In the genomic region with DNA sequence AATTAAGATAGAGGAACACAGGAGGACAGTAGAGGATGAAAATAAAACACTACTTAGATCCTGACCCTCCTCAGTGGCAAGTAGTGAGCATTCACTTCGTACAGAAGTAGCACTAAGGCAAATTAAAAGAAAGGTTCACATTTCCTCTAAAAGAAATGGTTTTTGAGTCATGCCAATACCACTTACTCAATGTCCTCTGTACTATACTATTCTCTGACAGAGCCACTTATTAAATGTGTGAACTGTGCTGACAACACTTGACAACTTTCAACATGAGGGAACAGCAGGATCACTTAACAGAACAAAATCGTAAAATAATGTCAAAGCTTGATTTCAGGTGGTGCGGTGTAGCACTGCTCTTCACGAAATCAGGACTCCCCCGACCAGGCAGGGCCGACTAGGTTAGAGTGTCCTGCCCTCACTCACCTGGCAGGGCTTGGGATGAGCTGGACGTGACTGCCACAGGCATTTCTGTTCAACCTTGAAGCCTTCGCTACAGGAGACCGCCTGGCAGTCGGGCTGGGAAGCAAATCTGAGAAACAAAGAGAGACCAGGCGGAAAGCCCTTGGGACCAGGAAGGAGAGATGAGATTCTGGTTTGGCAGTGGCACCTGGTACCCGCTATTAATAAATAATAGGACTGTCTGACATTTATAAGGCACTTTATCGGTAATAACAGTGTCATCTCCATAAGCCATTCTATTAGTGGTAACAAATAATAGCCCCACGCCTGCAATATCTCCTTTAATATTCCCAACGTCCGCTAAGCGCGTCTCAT, we compare ENCODE assay signal across 8 cellular contexts. TPM values are rescaled to one million over a fixed set of nuclear protein-coding genes. Genes with fewer than 3 reads are reported as not detected.
DNase-seq lines count a peak whose midpoint lies in the region; ATAC-seq and TF ChIP-seq lines count a peak whose summit lies in the region.

No MANE protein-coding gene starts in this region.

- no peaks in the 10 kb centered on the region for H3K36me3 ChIP-seq in ectodermal cell (ENCODE audit: control insufficient read depth, insufficient read depth, low read length)

- DNase-seq in DMS53 (lab: John Stamatoyannopoulos, UW), result peak; percentile 53
- DNase-seq in NCI-H146 treated with DMSO at 0.1 percent for 48 hours (lab: John Stamatoyannopoulos, UW; ENCODE audit: unreplicated experiment), result peak; percentile 16
- no peak for DNase-seq in osteocyte (ENCODE audit: extremely low spot score, unreplicated experiment)
- DNase-seq in NAMALWA (ENCODE audit: low spot score), result no peak
- DNase-seq in UCSD-AML1 (lab: John Stamatoyannopoulos, UW; ENCODE audit: unreplicated experiment), result no peak
- no peak for DNase-seq in DMS153 treated with DMSO at 0.1 percent for 48 hours (lab: John Stamatoyannopoulos, UW; ENCODE audit: unreplicated experiment)

- H3K4me3 Mint-ChIP-seq in osteocyte (ENCODE audit: unreplicated experiment), result peak overlapping the region; percentile 33

- peaks cover 9% of the 10 kb centered on the region for H3K4me1 Mint-ChIP-seq in osteocyte (ENCODE audit: unreplicated experiment)

- peaks cover 72% of the 10 kb centered on the region for H3K27me3 Mint-ChIP-seq in osteocyte (ENCODE audit: unreplicated experiment)

- no peak overlapping the region for H3K27ac Mint-ChIP-seq in osteocyte (ENCODE audit: unreplicated experiment)

- ATAC-seq in GM19455 (IDR thresholded peaks at IDR 0.05; ENCODE audit: unreplicated experiment), result no peak

- peaks cover 45% of the 10 kb centered on the region for H3K27me3 ChIP-seq in ectodermal cell (ENCODE audit: control insufficient read depth, insufficient read depth, low read length, poor library complexity, severe bottlenecking)

- no peak for TF ChIP-seq CTCF in osteocyte (IDR thresholded peaks at IDR 0.05)

- H3K9me3 ChIP-seq in ectodermal cell (ENCODE audit: control insufficient read depth, low read length), result no peaks in the 10 kb centered on the region

- H3K4me1 ChIP-seq in ectodermal cell (ENCODE audit: control insufficient read depth, insufficient read depth, low read length), result no peaks in the 10 kb centered on the region

- peak overlapping the region; percentile 66 for H3K4me3 ChIP-seq in ectodermal cell (ENCODE audit: insufficient read depth, low read depth, low read length)

- H3K36me3 Mint-ChIP-seq in osteocyte (ENCODE audit: unreplicated experiment), result no peaks in the 10 kb centered on the region

- no peak overlapping the region for H3K27ac ChIP-seq in ectodermal cell (ENCODE audit: insufficient read depth, low read depth, low read length, poor library complexity, severe bottlenecking)

- no peaks in the 10 kb centered on the region for H3K9me3 Mint-ChIP-seq in osteocyte (ENCODE audit: unreplicated experiment)

- 61 to 66% methylated on average over 18 of the region's 18 CpGs for WGBS in ectodermal cell, 2 experiments

RNA-seq across cellular contexts. Expression of a gene that starts 0.6 kb away (rescaled TPM):
- polyA plus RNA-seq in ectodermal cell (2013, experiment 1 of 4), result 1.0 TPM
- polyA plus RNA-seq in ectodermal cell (2013, experiment 2 of 4), result 1.4 TPM
- 1.5 TPM for polyA plus RNA-seq in ectodermal cell (2013, experiment 3 of 4)
- polyA plus RNA-seq in ectodermal cell (2013, experiment 4 of 4), result 1.4 TPM
- not detected in 2 replicates for total RNA-seq in osteocyte

Comparison
In these comparisons a context has a peak if more than half of its experiments do, and no peak if none do; other contexts are left out.
1. DNase-seq: peak in DMS53 (single experiment) and NCI-H146 treated with DMSO at 0.1 percent for 48 hours (single experiment); none in osteocyte (single experiment), NAMALWA (single experiment), UCSD-AML1 (single experiment) and DMS153 treated with DMSO at 0.1 percent for 48 hours (single experiment).